26 cellular contexts compared by ENCODE assay signal in the genomic region with DNA sequence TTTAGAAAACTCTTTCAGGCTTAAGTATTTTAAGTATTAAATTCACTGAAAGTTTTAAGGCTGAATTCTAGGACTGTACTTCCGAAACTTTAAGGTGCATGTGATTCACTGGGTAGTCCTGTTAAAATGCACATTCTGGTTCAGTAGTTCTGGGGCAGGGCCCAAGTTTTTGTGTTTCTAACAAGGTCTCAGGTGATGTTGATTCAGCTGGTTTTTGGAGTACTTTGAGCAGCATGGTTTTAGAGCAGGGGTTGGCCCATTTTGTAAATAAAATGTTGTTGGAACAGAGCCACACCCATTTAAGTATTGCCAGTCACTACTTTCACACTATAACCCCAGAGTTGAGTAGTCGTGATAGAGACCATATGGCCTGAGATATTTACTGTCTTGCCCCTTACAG.
DNase-seq lines count a peak whose midpoint lies in the region; ATAC-seq and FAIRE-seq lines count a peak whose summit lies in the region.
"Had no signal": no experiment of that assay in that cellular context is flagged by ENCODE, and none has a peak within 500 bp of the region (broad histone marks: within the 10 kb centered on the region; RNA-seq: fewer than 3 reads in every experiment).

No MANE protein-coding gene starts in this region.

- peaks cover 56% of the 10 kb centered on the region for H3K36me3 Mint-ChIP-seq in activated T-cell treated with anti-CD3 and anti-CD28 coated beads, Interleukin-2, amount 50 U/mL, for 24 hours (ENCODE audit: low read depth)
- peaks cover 12% of the 10 kb centered on the region for H3K36me3 Mint-ChIP-seq in activated T-cell treated with anti-CD3 and anti-CD28 coated beads, Interleukin-2, amount 50 U/mL, for 4 hours (ENCODE audit: insufficient read depth)

- no CpG with 5 or more reads among the region's 2 CpGs for WGBS in neuronal stem cell (ENCODE audit: extremely low coverage in 2 of 2, insufficient read length in 2 of 2, insufficient replicate concordance in 1 of 2), 2 donors

- H3K27ac Mint-ChIP-seq in activated T-cell treated with anti-CD3 and anti-CD28 coated beads, Interleukin-2, amount 50 U/mL, for 24 hours, result peak overlapping the region; percentile 33
- H3K27ac Mint-ChIP-seq: activated naive CD8-positive, alpha-beta T cell treated with anti-CD3 and anti-CD28 coated beads for 36 hours; activated T-helper 2 cell treated with anti-CD3 and anti-CD28 coated beads, Interferon-gamma antibody, Interleukin-2, Interleukin-4, amounts not matched to agents 10 μg/mL and 5 μg/mL and 100 μg/mL, durations not matched to agents 14 hours and 24 hours and 36 hours; B cell; neural progenitor cell had no signal

- no peak overlapping the region for H2BK120ac ChIP-seq in neuronal stem cell (ENCODE audit: low read depth, low read length)

- H3K36me3 ChIP-seq in neuronal stem cell (replicated peaks in 1 of 2; ENCODE audit: control insufficient read depth in 2 of 2, insufficient read depth in 2 of 2, low read length in 2 of 2), result peaks cover 4 to 78% of the 10 kb centered on the region in 2 donors
- H3K36me3 ChIP-seq: HAP-1, prostate gland had no signal

- ATAC-seq in activated T-cell treated with anti-CD3 and anti-CD28 coated beads, Interleukin-2, amount 50 U/mL, for 4 hours, result no peak
- ATAC-seq in GM19035 (IDR thresholded peaks at IDR 0.05; ENCODE audit: unreplicated experiment), result no peak
- ATAC-seq: A549, GM12878 had no signal

- H3K4me2 ChIP-seq in neuronal stem cell (ENCODE audit: insufficient read depth, low read length, poor library complexity, severe bottlenecking), result no peak overlapping the region
- H3K4me2 ChIP-seq: A549, neural progenitor cell had no signal

- H3K27me3 Mint-ChIP-seq in activated T-cell treated with anti-CD3 and anti-CD28 coated beads, Interleukin-2, amount 50 U/mL, for 24 hours, result no peaks in the 10 kb centered on the region
- H3K27me3 Mint-ChIP-seq in activated T-cell treated with anti-CD3 and anti-CD28 coated beads, Interleukin-2, amount 50 U/mL, for 4 hours (ENCODE audit: low read depth), result no peaks in the 10 kb centered on the region
- H3K27me3 Mint-ChIP-seq: activated naive CD8-positive, alpha-beta T cell treated with anti-CD3 and anti-CD28 coated beads for 36 hours; B cell; CD8-positive, alpha-beta memory T cell had no signal

- H3K4ac ChIP-seq in neuronal stem cell (ENCODE audit: low read length), result no peak overlapping the region

- H3K18ac ChIP-seq in neuronal stem cell (ENCODE audit: low read length), result no peak overlapping the region

- H3K9me3 ChIP-seq in neuronal stem cell (replicated peaks in 1 of 2; ENCODE audit: control insufficient read depth in 2 of 2, insufficient read depth in 1 of 2, low read depth in 1 of 2, low read length in 2 of 2), result no peaks in the 10 kb centered on the region
- H3K9me3 ChIP-seq: A549, HAP-1, prostate gland, stomach, transverse colon had no signal

- H4K8ac ChIP-seq in neuronal stem cell (ENCODE audit: low read depth, low read length), result no peak overlapping the region

- H3K79me1 ChIP-seq in neuronal stem cell (ENCODE audit: low read depth, low read length), result no peaks in the 10 kb centered on the region

- no peak for DNase-seq in activated T-cell treated with anti-CD3 and anti-CD28 coated beads, Interleukin-2, amount 50 U/mL, for 24 hours
- no peak for DNase-seq in activated T-cell treated with anti-CD3 and anti-CD28 coated beads, Interleukin-2, amount 50 U/mL, for 4 hours
- DNase-seq in NCI-H2081 treated with DMSO at 0.1 percent for 48 hours (lab: John Stamatoyannopoulos, UW) (peak; percentile 47), SHP77 treated with DMSO at 0.1 percent for 48 hours (lab: John Stamatoyannopoulos, UW) (peak; percentile 35), urothelium cell line (ENCODE audit: low spot score) (no peak), neuronal stem cell (ENCODE audit: low spot score) (no peak)
- DNase-seq in activated CD4-positive, alpha-beta T cell treated with anti-CD3 and anti-CD28 coated beads for 4 hours, result no peak
- DNase-seq: activated naive CD8-positive, alpha-beta T cell treated with anti-CD3 and anti-CD28 coated beads for 36 hours; CD8-positive, alpha-beta memory T cell; NCI-H1417; NCI-H2171; OCI-M1; stimulated activated CD8-positive, alpha-beta memory T cell treated with anti-CD3 and anti-CD28 coated beads, Interleukin-4, amount 100 ng/mL, for 48 hours; stomach; transverse colon had no signal

- no peak overlapping the region for H3K9ac ChIP-seq in neuronal stem cell (ENCODE audit: low read depth, low read length, poor library complexity)
- H3K9ac ChIP-seq: neural progenitor cell had no signal

- H3K9me3 Mint-ChIP-seq in activated T-cell treated with anti-CD3 and anti-CD28 coated beads, Interleukin-2, amount 50 U/mL, for 24 hours, result no peaks in the 10 kb centered on the region
- H3K9me3 Mint-ChIP-seq in activated T-cell treated with anti-CD3 and anti-CD28 coated beads, Interleukin-2, amount 50 U/mL, for 4 hours, result no peaks in the 10 kb centered on the region
- H3K9me3 Mint-ChIP-seq: activated naive CD8-positive, alpha-beta T cell treated with anti-CD3 and anti-CD28 coated beads for 36 hours; activated T-helper 2 cell treated with anti-CD3 and anti-CD28 coated beads, Interferon-gamma antibody, Interleukin-2, Interleukin-4, amounts not matched to agents 10 μg/mL and 5 μg/mL and 100 μg/mL, durations not matched to agents 14 hours and 24 hours and 36 hours; CD8-positive, alpha-beta memory T cell; neural progenitor cell had no signal

- H2AK5ac ChIP-seq in neuronal stem cell (ENCODE audit: low read depth, low read length), result no peak overlapping the region

- peak; percentile 78 for FAIRE-seq in urothelium cell line (lab: Jason Lieb, UNC)
- FAIRE-seq: GM12878, keratinocyte had no signal

- no peak overlapping the region for H3K4me3 Mint-ChIP-seq in activated T-cell treated with anti-CD3 and anti-CD28 coated beads, Interleukin-2, amount 50 U/mL, for 24 hours
- H3K4me3 Mint-ChIP-seq in activated T-cell treated with anti-CD3 and anti-CD28 coated beads, Interleukin-2, amount 50 U/mL, for 4 hours, result no peak overlapping the region
- H3K4me3 Mint-ChIP-seq: activated naive CD8-positive, alpha-beta T cell treated with anti-CD3 and anti-CD28 coated beads for 36 hours; B cell; CD8-positive, alpha-beta memory T cell; neural progenitor cell had no signal

- no peak overlapping the region for H2BK5ac ChIP-seq in neuronal stem cell (ENCODE audit: low read length)

- H4K91ac ChIP-seq in neuronal stem cell (ENCODE audit: low read depth, low read length, poor library complexity), result no peak overlapping the region

- no peak overlapping the region for H3K14ac ChIP-seq in neuronal stem cell (ENCODE audit: low read length)

- H3K27me3 ChIP-seq in neuronal stem cell (ENCODE audit: control insufficient read depth in 3 of 3, insufficient read depth in 3 of 3, low read depth in 1 of 3, low read length in 3 of 3), result no peaks in the 10 kb centered on the region
- H3K27me3 ChIP-seq: neural progenitor cell, stomach, transverse colon had no signal

- H3K27ac ChIP-seq in neuronal stem cell (replicated peaks; ENCODE audit: low read length), result no peak overlapping the region
- H3K27ac ChIP-seq: A549, HL-60, neural progenitor cell, prostate gland, stomach, transverse colon, VCaP had no signal

- no peak overlapping the region for H2BK15ac ChIP-seq in neuronal stem cell (ENCODE audit: low read length)

- no peak overlapping the region for H3K4me3 ChIP-seq in neuronal stem cell (ENCODE audit: low read length in 2 of 2)
- H3K4me3 ChIP-seq: A549, GM12878, HAP-1, neural progenitor cell, prostate gland, stomach, transverse colon had no signal

- H3K23ac ChIP-seq in neuronal stem cell (ENCODE audit: low read depth, low read length, poor library complexity), result no peak overlapping the region

- H2AFZ ChIP-seq in neuronal stem cell (ENCODE audit: low read length), result no peak overlapping the region
- H2AFZ ChIP-seq: neural progenitor cell had no signal

- H3K4me1 ChIP-seq in neuronal stem cell (ENCODE audit: control insufficient read depth in 2 of 2, insufficient read depth in 1 of 2, low read depth in 1 of 2, low read length in 2 of 2), result no peaks in the 10 kb centered on the region
- H3K4me1 ChIP-seq: A549, HAP-1, neural progenitor cell, prostate gland had no signal

- H2BK12ac ChIP-seq in neuronal stem cell (ENCODE audit: low read length), result no peak overlapping the region

- no peaks in the 10 kb centered on the region for H3K4me1 Mint-ChIP-seq in activated T-cell treated with anti-CD3 and anti-CD28 coated beads, Interleukin-2, amount 50 U/mL, for 24 hours (ENCODE audit: low read depth)
- no peaks in the 10 kb centered on the region for H3K4me1 Mint-ChIP-seq in activated T-cell treated with anti-CD3 and anti-CD28 coated beads, Interleukin-2, amount 50 U/mL, for 4 hours (ENCODE audit: low read depth)
- H3K4me1 Mint-ChIP-seq: activated naive CD8-positive, alpha-beta T cell treated with anti-CD3 and anti-CD28 coated beads for 36 hours; B cell; CD8-positive, alpha-beta memory T cell; neural progenitor cell had no signal

Comparison
In these comparisons a context has a peak if more than half of its experiments do, and no peak if none do; other contexts are left out.
1. DNase-seq: peak in NCI-H2081 treated with DMSO at 0.1 percent for 48 hours (single experiment) and SHP77 treated with DMSO at 0.1 percent for 48 hours (single experiment); none in activated T-cell treated with anti-CD3 and anti-CD28 coated beads, Interleukin-2, amount 50 U/mL, for 24 hours (single experiment), activated T-cell treated with anti-CD3 and anti-CD28 coated beads, Interleukin-2, amount 50 U/mL, for 4 hours (single experiment), urothelium cell line (single experiment), neuronal stem cell (single experiment) and activated CD4-positive, alpha-beta T cell treated with anti-CD3 and anti-CD28 coated beads for 4 hours (0 of 2).